In the genomic region with DNA sequence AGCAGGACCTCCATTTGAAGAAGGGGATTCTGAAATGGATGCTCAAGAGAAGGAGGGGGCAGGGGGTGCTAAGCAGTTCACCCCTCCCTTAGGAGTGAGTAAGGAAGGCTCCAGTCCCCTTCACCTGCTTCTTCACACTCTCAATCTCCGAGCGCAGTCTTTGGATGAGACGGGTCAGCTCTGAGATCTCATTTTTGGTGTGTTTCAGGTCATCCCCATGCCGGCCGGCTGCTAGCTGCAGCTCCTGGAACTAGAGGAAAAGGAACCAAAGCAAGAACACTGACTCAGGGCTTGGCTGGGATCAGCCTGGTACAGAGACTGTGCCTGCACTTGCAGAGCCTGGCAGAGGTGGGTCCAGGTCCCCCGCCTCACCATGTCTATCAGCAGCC, we compare ENCODE assay signal across 24 cellular contexts. TPM values are rescaled to one million over a fixed set of nuclear protein-coding genes. Genes with fewer than 3 reads are reported as not detected.
A peak's percentile ranks its signal among the peaks of the same experiment; 100 is the strongest.
DNase-seq lines count a peak whose midpoint lies in the region; ATAC-seq lines count a peak whose summit lies in the region.
"Had no signal": no experiment of that assay in that cellular context is flagged by ENCODE, and none has a peak within 500 bp of the region (broad histone marks: within the 10 kb centered on the region; RNA-seq: fewer than 3 reads in every experiment).

No MANE protein-coding gene starts in this region.

- no peak for ATAC-seq in activated naive CD4-positive, alpha-beta T cell treated with anti-CD3 and anti-CD28 coated beads, Interleukin-2, amount 50 U/mL, for 72 hours
- ATAC-seq in stimulated activated effector memory CD8-positive, alpha-beta T cell treated with anti-CD3 and anti-CD28 coated beads, Interleukin-12 subunit alpha, Interleukin-12 subunit beta, amount 100 ng/mL, for 72 hours, result no peak
- ATAC-seq: body of pancreas had no signal

- peaks cover 8% of the 10 kb centered on the region for H3K27me3 Mint-ChIP-seq in T-helper 1 cell treated with Interleukin-12 subunit alpha and Interleukin-12 subunit beta and Interleukin-4 antibody, amounts not matched to agents 30 μg/mL and 1 μg/mL, for 36 hours (ENCODE audit: low read depth)
- H3K27me3 Mint-ChIP-seq in activated naive CD4-positive, alpha-beta T cell treated with anti-CD3 and anti-CD28 coated beads, Interleukin-2, amount 10 ng/mL, durations not matched to agents 7 days and 5 days, result peaks cover 3% of the 10 kb centered on the region

- no peak overlapping the region for H2BK120ac ChIP-seq in trophoblast cell (ENCODE audit: insufficient read depth, low read length, poor library complexity)

- peaks cover 3% of the 10 kb centered on the region for H3K36me3 Mint-ChIP-seq in T-helper 1 cell treated with Interleukin-12 subunit alpha and Interleukin-12 subunit beta and Interleukin-4 antibody, amounts not matched to agents 30 μg/mL and 1 μg/mL, for 36 hours (ENCODE audit: low read depth)
- no peaks in the 10 kb centered on the region for H3K36me3 Mint-ChIP-seq in activated naive CD4-positive, alpha-beta T cell treated with anti-CD3 and anti-CD28 coated beads, Interleukin-2, amount 10 ng/mL, durations not matched to agents 7 days and 5 days
- peaks cover 0 to 6% of the 10 kb centered on the region in 2 donors for H3K36me3 Mint-ChIP-seq in activated naive CD4-positive, alpha-beta T cell treated with anti-CD3 and anti-CD28 coated beads, Interleukin-2, amount 50 U/mL, for 72 hours
- H3K36me3 Mint-ChIP-seq in stimulated activated effector memory CD8-positive, alpha-beta T cell treated with anti-CD3 and anti-CD28 coated beads, Interleukin-12 subunit alpha, Interleukin-12 subunit beta, amount 100 ng/mL, for 72 hours, result no peaks in the 10 kb centered on the region

- H3K9ac ChIP-seq in trophoblast cell (ENCODE audit: low read length), result no peak overlapping the region
- H3K9ac ChIP-seq: KMS-11 had no signal

- H3K4me2 ChIP-seq in trophoblast cell (ENCODE audit: low read length), result no peak overlapping the region
- H3K4me2 ChIP-seq: KMS-11 had no signal

- H2BK12ac ChIP-seq in trophoblast cell (ENCODE audit: low read length), result no peak overlapping the region

- DNase-seq in T-helper 1 cell (no peak), ecto neural progenitor cell (ENCODE audit: low spot score) (peak; percentile 43), C1 segment of cervical spinal cord (lab: John Stamatoyannopoulos, UW) (no peak), trophoblast cell (no peak)
- peak; percentile 3 for DNase-seq in activated naive CD4-positive, alpha-beta T cell treated with anti-CD3 and anti-CD28 coated beads, Interleukin-2, amount 10 ng/mL, durations not matched to agents 7 days and 5 days
- no peak for DNase-seq in activated naive CD4-positive, alpha-beta T cell treated with anti-CD3 and anti-CD28 coated beads, Interleukin-2, amount 50 U/mL, for 72 hours (ENCODE audit: low spot score in 2 of 2)
- DNase-seq in stimulated activated effector memory CD8-positive, alpha-beta T cell treated with anti-CD3 and anti-CD28 coated beads, Interleukin-12 subunit alpha, Interleukin-12 subunit beta, amount 100 ng/mL, for 72 hours (ENCODE audit: low spot score in 2 of 2), result no peak
- DNase-seq: activated CD4-positive, CD25-positive, alpha-beta regulatory T cell; body of pancreas; COR-L47; DMS79 treated with DMSO at 0.1 percent for 48 hours; kidney; NCI-H1694; NCI-H2171 treated with DMSO at 0.1 percent for 48 hours; NCI-H524 treated with DMSO at 0.1 percent for 48 hours; occipital lobe; small intestine; tibial artery had no signal

- no peaks in the 10 kb centered on the region for H3K9me3 Mint-ChIP-seq in T-helper 1 cell treated with Interleukin-12 subunit alpha and Interleukin-12 subunit beta and Interleukin-4 antibody, amounts not matched to agents 30 μg/mL and 1 μg/mL, for 36 hours
- H3K9me3 Mint-ChIP-seq in activated naive CD4-positive, alpha-beta T cell treated with anti-CD3 and anti-CD28 coated beads, Interleukin-2, amount 10 ng/mL, durations not matched to agents 7 days and 5 days, result no peaks in the 10 kb centered on the region
- H3K9me3 Mint-ChIP-seq in activated naive CD4-positive, alpha-beta T cell treated with anti-CD3 and anti-CD28 coated beads, Interleukin-2, amount 50 U/mL, for 72 hours, result no peaks in the 10 kb centered on the region
- H3K9me3 Mint-ChIP-seq in stimulated activated effector memory CD8-positive, alpha-beta T cell treated with anti-CD3 and anti-CD28 coated beads, Interleukin-12 subunit alpha, Interleukin-12 subunit beta, amount 100 ng/mL, for 72 hours, result no peaks in the 10 kb centered on the region

- H3K4me1 Mint-ChIP-seq in T-helper 1 cell treated with Interleukin-12 subunit alpha and Interleukin-12 subunit beta and Interleukin-4 antibody, amounts not matched to agents 30 μg/mL and 1 μg/mL, for 36 hours (ENCODE audit: low read depth), result peaks cover 56% of the 10 kb centered on the region
- peaks cover 86% of the 10 kb centered on the region for H3K4me1 Mint-ChIP-seq in activated naive CD4-positive, alpha-beta T cell treated with anti-CD3 and anti-CD28 coated beads, Interleukin-2, amount 10 ng/mL, durations not matched to agents 7 days and 5 days
- peaks cover 33% of the 10 kb centered on the region for H3K4me1 Mint-ChIP-seq in stimulated activated effector memory CD8-positive, alpha-beta T cell treated with anti-CD3 and anti-CD28 coated beads, Interleukin-12 subunit alpha, Interleukin-12 subunit beta, amount 100 ng/mL, for 72 hours

- H3K36me3 ChIP-seq in trophoblast cell (ENCODE audit: control insufficient read depth in 1 of 2, insufficient read depth in 2 of 2, low read length in 2 of 2), result no peaks in the 10 kb centered on the region
- H3K36me3 ChIP-seq: tibial artery had no signal

- H2BK5ac ChIP-seq in trophoblast cell (ENCODE audit: low read depth, low read length, poor library complexity), result no peak overlapping the region

- H2AFZ ChIP-seq in trophoblast cell (ENCODE audit: insufficient read depth, low read length, poor library complexity), result no peak overlapping the region

- no CpG with 5 or more reads among the region's 6 CpGs for WGBS in trophoblast cell (ENCODE audit: extremely low coverage, insufficient coverage, insufficient read length)

- H3K4me1 ChIP-seq in trophoblast cell (ENCODE audit: control insufficient read depth in 1 of 2, insufficient read depth in 2 of 2, low read length in 2 of 2), result no peaks in the 10 kb centered on the region
- H3K4me1 ChIP-seq: body of pancreas, tibial artery had no signal

- no peaks in the 10 kb centered on the region for H3K79me2 ChIP-seq in trophoblast cell (ENCODE audit: control insufficient read depth, insufficient read depth, low read length, poor library complexity)

- no peak overlapping the region for H4K12ac ChIP-seq in trophoblast cell (ENCODE audit: low read depth, low read length)

- H3K23ac ChIP-seq in trophoblast cell (ENCODE audit: low read length), result no peak overlapping the region

- no peaks in the 10 kb centered on the region for H3K79me1 ChIP-seq in trophoblast cell (ENCODE audit: low read length)

- no peak overlapping the region for H3K27ac Mint-ChIP-seq in T-helper 1 cell treated with Interleukin-12 subunit alpha and Interleukin-12 subunit beta and Interleukin-4 antibody, amounts not matched to agents 30 μg/mL and 1 μg/mL, for 36 hours
- peak overlapping the region; percentile 90 for H3K27ac Mint-ChIP-seq in activated naive CD4-positive, alpha-beta T cell treated with anti-CD3 and anti-CD28 coated beads, Interleukin-2, amount 10 ng/mL, durations not matched to agents 7 days and 5 days
- peak overlapping the region in 1 of 2 donors; percentile 35 for H3K27ac Mint-ChIP-seq in activated naive CD4-positive, alpha-beta T cell treated with anti-CD3 and anti-CD28 coated beads, Interleukin-2, amount 50 U/mL, for 72 hours
- H3K27ac Mint-ChIP-seq in stimulated activated effector memory CD8-positive, alpha-beta T cell treated with anti-CD3 and anti-CD28 coated beads, Interleukin-12 subunit alpha, Interleukin-12 subunit beta, amount 100 ng/mL, for 72 hours, result peak overlapping the region; percentile 30

- no peak overlapping the region for H3K18ac ChIP-seq in trophoblast cell (ENCODE audit: low read length)

- no peak overlapping the region for H4K91ac ChIP-seq in trophoblast cell (ENCODE audit: low read depth, low read length)

- CTCF ChIA-PET in activated naive CD4-positive, alpha-beta T cell treated with anti-CD3 and anti-CD28 coated beads, Interleukin-2, amount 10 ng/mL, durations not matched to agents 7 days and 5 days (lab: Charles Lee), result interaction anchor here (1.0 to 1.5 kb wide), 7 partner anchors 8 to 1146 kb away, joined by 3 to 6 read pairs (median 3); no protein-coding TSS in a partner anchor

- peak overlapping the region; percentile 62 for H3K4me3 Mint-ChIP-seq in T-helper 1 cell treated with Interleukin-12 subunit alpha and Interleukin-12 subunit beta and Interleukin-4 antibody, amounts not matched to agents 30 μg/mL and 1 μg/mL, for 36 hours
- H3K4me3 Mint-ChIP-seq in activated naive CD4-positive, alpha-beta T cell treated with anti-CD3 and anti-CD28 coated beads, Interleukin-2, amount 10 ng/mL, durations not matched to agents 7 days and 5 days, result peak overlapping the region; percentile 36
- H3K4me3 Mint-ChIP-seq in stimulated activated effector memory CD8-positive, alpha-beta T cell treated with anti-CD3 and anti-CD28 coated beads, Interleukin-12 subunit alpha, Interleukin-12 subunit beta, amount 100 ng/mL, for 72 hours, result no peak overlapping the region

- H3K27me3 ChIP-seq in trophoblast cell (ENCODE audit: insufficient read depth, low read length), result no peaks in the 10 kb centered on the region

- H3K27ac ChIP-seq in trophoblast cell (ENCODE audit: low read depth, low read length), result no peak overlapping the region
- H3K27ac ChIP-seq: 22Rv1, body of pancreas, KMS-11, SK-N-MC, tibial artery had no signal

- H4K8ac ChIP-seq in trophoblast cell (ENCODE audit: low read depth, low read length), result no peak overlapping the region

- H2AK5ac ChIP-seq in trophoblast cell (ENCODE audit: low read length), result no peak overlapping the region

- H3K4ac ChIP-seq in trophoblast cell (ENCODE audit: low read depth, low read length), result no peak overlapping the region

- no peak overlapping the region for H3K14ac ChIP-seq in trophoblast cell (ENCODE audit: low read length)

- H3K9me3 ChIP-seq in trophoblast cell (ENCODE audit: insufficient read depth, low read depth, low read length), result peaks cover 3% of the 10 kb centered on the region
- H3K9me3 ChIP-seq: body of pancreas, tibial artery had no signal

- H3K4me3 ChIP-seq in trophoblast cell (ENCODE audit: low read depth, low read length), result no peak overlapping the region
- H3K4me3 ChIP-seq: body of pancreas, SK-N-MC, tibial artery had no signal

RNA-seq across cellular contexts. Expression of a gene that starts 7.3 kb away (rescaled TPM):
- 1 to 10 TPM in 1 of 2 donors, under 1 TPM in 1; 0.98 to 4.9 TPM for total RNA-seq in activated naive CD4-positive, alpha-beta T cell treated with anti-CD3 and anti-CD28 coated beads, Interleukin-2, amount 50 U/mL, for 72 hours
- not detected in 2 replicates for polyA plus RNA-seq in trophoblast cell (2013)
- total RNA-seq: kidney, lung microvascular endothelial cell, occipital lobe, RPMI7951 had no signal

RNA-seq across cellular contexts. Expression of a gene that starts 9.8 kb away (rescaled TPM):
- 1 to 10 TPM; 1.4 to 7.7 TPM for total RNA-seq in activated naive CD4-positive, alpha-beta T cell treated with anti-CD3 and anti-CD28 coated beads, Interleukin-2, amount 50 U/mL, for 72 hours
- not detected in 2 replicates for polyA plus RNA-seq in trophoblast cell (2013)
- total RNA-seq: body of pancreas, kidney, lung microvascular endothelial cell, occipital lobe, RPMI7951 had no signal

RNA-seq across cellular contexts. Expression of a gene that starts 37.4 kb away (rescaled TPM):
- total RNA-seq in activated naive CD4-positive, alpha-beta T cell treated with anti-CD3 and anti-CD28 coated beads, Interleukin-2, amount 50 U/mL, for 72 hours, result not detected
- polyA plus RNA-seq in trophoblast cell (2013), result 0.11 and 0.12 TPM in 2 replicates
- total RNA-seq: body of pancreas, kidney, lung microvascular endothelial cell, occipital lobe, RPMI7951 had no signal

RNA-seq across cellular contexts. Expression of a gene that starts 40.9 kb away (rescaled TPM):
- total RNA-seq in activated naive CD4-positive, alpha-beta T cell treated with anti-CD3 and anti-CD28 coated beads, Interleukin-2, amount 50 U/mL, for 72 hours, result not detected
- not detected in 2 replicates for polyA plus RNA-seq in trophoblast cell (2013)
- total RNA-seq: body of pancreas, kidney, lung microvascular endothelial cell, occipital lobe, RPMI7951 had no signal

RNA-seq across cellular contexts. Expression of a gene that starts 58.1 kb away (rescaled TPM):
- not detected for total RNA-seq in activated naive CD4-positive, alpha-beta T cell treated with anti-CD3 and anti-CD28 coated beads, Interleukin-2, amount 50 U/mL, for 72 hours
- polyA plus RNA-seq in trophoblast cell (2013), result 0.07 and 0.11 TPM in 2 replicates
- total RNA-seq: body of pancreas, kidney, lung microvascular endothelial cell, occipital lobe, RPMI7951 had no signal
- polyA plus RNA-seq: small intestine had no signal

Comparison
In these comparisons a context has a peak if more than half of its experiments do, and no peak if none do; other contexts are left out.
1. DNase-seq: peak in activated naive CD4-positive, alpha-beta T cell treated with anti-CD3 and anti-CD28 coated beads, Interleukin-2, amount 10 ng/mL, durations not matched to agents 7 days and 5 days (single experiment) and ecto neural progenitor cell (single experiment); none in T-helper 1 cell (0 of 5), activated naive CD4-positive, alpha-beta T cell treated with anti-CD3 and anti-CD28 coated beads, Interleukin-2, amount 50 U/mL, for 72 hours (0 of 2), stimulated activated effector memory CD8-positive, alpha-beta T cell treated with anti-CD3 and anti-CD28 coated beads, Interleukin-12 subunit alpha, Interleukin-12 subunit beta, amount 100 ng/mL, for 72 hours (0 of 2), C1 segment of cervical spinal cord (0 of 14) and trophoblast cell (0 of 2).